9 cellular contexts compared by ENCODE assay signal in the genomic region with DNA sequence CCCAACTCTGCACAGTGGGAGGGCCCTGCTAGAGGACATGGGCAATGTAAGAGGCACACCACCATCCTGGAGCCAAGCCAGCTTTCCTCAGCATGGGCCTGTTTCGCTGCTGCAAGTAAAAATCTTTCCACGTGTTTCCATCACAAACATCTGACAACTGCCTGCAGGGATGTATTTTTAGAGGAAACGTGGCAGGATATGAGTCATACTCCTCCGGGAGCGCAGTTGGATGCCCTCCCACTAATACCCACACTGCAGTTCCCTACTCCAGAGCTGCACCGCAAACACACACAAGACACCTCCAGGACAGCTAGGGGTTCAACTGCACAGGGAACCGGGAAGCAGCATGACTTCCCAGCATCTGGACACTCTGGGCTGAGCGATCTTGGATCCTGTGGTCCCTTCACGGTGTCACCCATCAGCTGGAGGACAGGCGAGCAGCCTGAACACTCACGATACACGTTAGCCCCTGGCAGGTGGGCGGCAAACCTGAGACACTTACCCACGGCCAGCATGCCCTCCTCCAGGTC.
DNase-seq lines count a peak whose midpoint lies in the region; ATAC-seq and FAIRE-seq lines count a peak whose summit lies in the region.
"Had no signal": no experiment of that assay in that cellular context is flagged by ENCODE, and none has a peak within 500 bp of the region (broad histone marks: within the 10 kb centered on the region; RNA-seq: fewer than 3 reads in every experiment).

No MANE protein-coding gene starts in this region.

- H3K27me3 Mint-ChIP-seq in stimulated activated naive CD8-positive, alpha-beta T cell treated with anti-CD3 and anti-CD28 coated beads, Interleukin-15, amount 100 ng/mL, for 72 hours: no peaks in the 10 kb centered on the region
- H3K27me3 Mint-ChIP-seq: naive B cell had no signal

- no peaks in the 10 kb centered on the region for H3K9me3 Mint-ChIP-seq in stimulated activated naive CD8-positive, alpha-beta T cell treated with anti-CD3 and anti-CD28 coated beads, Interleukin-15, amount 100 ng/mL, for 72 hours
- H3K9me3 Mint-ChIP-seq: naive B cell had no signal

- H3K4me3 Mint-ChIP-seq in stimulated activated naive CD8-positive, alpha-beta T cell treated with anti-CD3 and anti-CD28 coated beads, Interleukin-15, amount 100 ng/mL, for 72 hours: no peak overlapping the region
- H3K4me3 Mint-ChIP-seq: naive B cell had no signal

- peak overlapping the region; percentile 36 to 67 for H3K27ac Mint-ChIP-seq in stimulated activated naive CD8-positive, alpha-beta T cell treated with anti-CD3 and anti-CD28 coated beads, Interleukin-15, amount 100 ng/mL, for 72 hours

- ATAC-seq in stimulated activated naive CD8-positive, alpha-beta T cell treated with anti-CD3 and anti-CD28 coated beads, Interleukin-15, amount 100 ng/mL, for 72 hours: no peak
- ATAC-seq in GM21447 (IDR thresholded peaks at IDR 0.05; ENCODE audit: unreplicated experiment) (no peak), GM21723 (IDR thresholded peaks at IDR 0.05; ENCODE audit: unreplicated experiment) (no peak)

- peak; percentile 67 for DNase-seq in COR-L47 (lab: John Stamatoyannopoulos, UW)
- DNase-seq in NCI-H2081 treated with DMSO at 0.1 percent for 48 hours (lab: John Stamatoyannopoulos, UW): peak; percentile 48
- peak; percentile 97 for DNase-seq in astrocyte of the hippocampus (ENCODE audit: low read depth, low spot score)
- DNase-seq in stimulated activated naive CD8-positive, alpha-beta T cell treated with anti-CD3 and anti-CD28 coated beads, Interleukin-15, amount 100 ng/mL, for 72 hours: no peak
- DNase-seq in T-helper 9 cell: no peak
- DNase-seq: naive B cell had no signal

- peaks cover 36% of the 10 kb centered on the region for H3K4me1 Mint-ChIP-seq in stimulated activated naive CD8-positive, alpha-beta T cell treated with anti-CD3 and anti-CD28 coated beads, Interleukin-15, amount 100 ng/mL, for 72 hours

- FAIRE-seq in islet of Langerhans (lab: Jason Lieb, UNC): peak; percentile 81

Comparison
In these comparisons a context has a peak if more than half of its experiments do, and no peak if none do; other contexts are left out.
1. DNase-seq: peak in COR-L47 (single experiment), NCI-H2081 treated with DMSO at 0.1 percent for 48 hours (single experiment) and astrocyte of the hippocampus (single experiment); none in stimulated activated naive CD8-positive, alpha-beta T cell treated with anti-CD3 and anti-CD28 coated beads, Interleukin-15, amount 100 ng/mL, for 72 hours (0 of 2) and T-helper 9 cell (single experiment).